9 cellular contexts compared by ENCODE assay signal in genomic region chrX:136148391-136148790, GRCh38. TPM values are rescaled to one million over a fixed set of nuclear protein-coding genes. Genes with fewer than 3 reads are reported as not detected.
DNase-seq lines count a peak whose midpoint lies in the region; ATAC-seq, FAIRE-seq and TF ChIP-seq lines count a peak whose summit lies in the region.
"Had no signal": no experiment of that assay in that cellular context is flagged by ENCODE, and none has a peak within 500 bp of the region (broad histone marks: within the 10 kb centered on the region; RNA-seq: fewer than 3 reads in every experiment).

No MANE protein-coding gene starts in this region.

- peak overlapping the region; percentile 66 for H3K4me3 ChIP-seq in AG04450 (ENCODE audit: low read depth, low read length)
- peak overlapping the region; percentile 79 for H3K4me3 ChIP-seq in HUES48 (ENCODE audit: low read depth, low read length)
- peak overlapping the region; percentile 23 to 78 (median 52); a peak in 6 of 8 replicates for H3K4me3 ChIP-seq in H1 (ENCODE audit: extremely low read depth in 1 of 4, insufficient read depth in 2 of 4, low read depth in 3 of 4, low read length in 4 of 4)

- H3K27ac ChIP-seq in AG04450 (ENCODE audit: low read depth, low read length) (no peak overlapping the region), HUES48 (ENCODE audit: low read depth, low read length) (no peak overlapping the region), H1 (ENCODE audit: low read depth, low read length) (no peak overlapping the region)

- no peak overlapping the region for H4K91ac ChIP-seq in H1 (replicated peaks; ENCODE audit: insufficient read length, low read length)

- POLR2A ChIA-PET in AG04450 (lab: Yijun Ruan, JAX) = no interaction called here
- POLR2A ChIA-PET in H1 (lab: Charles Lee; ENCODE audit: partially characterized antibody) = no interaction called here

- H3K9ac ChIP-seq in HUES48 (ENCODE audit: low read depth, low read length) = peak overlapping the region; percentile 31; the same call in 1 of the 2 replicates
- H3K9ac ChIP-seq in H1 (replicated peaks in 1 of 4; ENCODE audit: extremely low read depth in 1 of 4, low read depth in 3 of 4, low read length in 3 of 4) = no peak overlapping the region; a peak in 1 of 7 replicates

- no peak for DNase-seq in AG04450 (ENCODE audit: low read depth, low spot score)
- DNase-seq in H1 (ENCODE audit: low read depth in 1 of 2, low spot score in 2 of 2) = no peak
- no peak for DNase-seq in midbrain (lab: John Stamatoyannopoulos, UW)
- DNase-seq in NCI-H446 treated with DMSO at 0.1 percent for 48 hours (lab: John Stamatoyannopoulos, UW) = no peak
- DNase-seq: MV-4-11 had no signal

- H3K27me3 ChIP-seq in AG04450 (ENCODE audit: control insufficient read depth, insufficient read depth, low read length) (no peaks in the 10 kb centered on the region), HUES48 (ENCODE audit: control insufficient read depth, insufficient read depth, low read length) (peaks cover 36% of the 10 kb centered on the region), H1 (replicated peaks in 1 of 4; ENCODE audit: control insufficient read depth in 3 of 4, extremely low read depth in 1 of 4, insufficient read depth in 3 of 4, low read length in 3 of 4) (peaks cover 0 to 19% (median 11%) of the 10 kb centered on the region in 4 experiments; a peak in 6 of 7 replicates)

- TF ChIP-seq EP300 in H1 (IDR thresholded peaks at IDR 0.05; ENCODE audit: borderline replicate concordance in 1 of 2, low read depth in 2 of 2, low read length in 2 of 2) = no peak

- H4K5ac ChIP-seq in H1 (ENCODE audit: insufficient read length, low read depth, low read length) = no peak overlapping the region

- H3K4me1 ChIP-seq in HUES48 (ENCODE audit: control insufficient read depth, insufficient read depth, low read length) (peaks cover 20% of the 10 kb centered on the region), H1 (replicated peaks in 1 of 4; ENCODE audit: control insufficient read depth in 3 of 4, insufficient read depth in 4 of 4, low read length in 3 of 4) (peaks cover 0 to 2% (median 0%) of the 10 kb centered on the region in 4 experiments; a peak in 1 of 7 replicates)

- H3K27ac Mint-ChIP-seq in nephron = peak overlapping the region; percentile 24 to 88 (median 83)

- H2AFZ ChIP-seq in H1 (ENCODE audit: low read length) = no peak overlapping the region

- H2AK5ac ChIP-seq in H1 (ENCODE audit: low read depth, low read length) = no peak overlapping the region

- H3K79me1 ChIP-seq in H1 (ENCODE audit: low read depth, low read length) = no peaks in the 10 kb centered on the region

- peaks cover 0 to 36% of the 10 kb centered on the region in 2 experiments; a peak in 2 of 4 replicates for H3K79me2 ChIP-seq in H1 (ENCODE audit: control insufficient read depth in 1 of 2, insufficient read depth in 2 of 2, low read length in 2 of 2)

- H3K9me3 ChIP-seq in AG04450 (ENCODE audit: control insufficient read depth, insufficient read depth, low read length) = no peaks in the 10 kb centered on the region
- H3K9me3 ChIP-seq in HUES48 (ENCODE audit: control insufficient read depth, insufficient read depth, low read length) = no peaks in the 10 kb centered on the region
- H3K9me3 ChIP-seq in H1 (ENCODE audit: insufficient read depth in 2 of 2, low read depth in 1 of 2, low read length in 1 of 2) = no peaks in the 10 kb centered on the region

- H4K20me1 ChIP-seq in H1 (replicated peaks in 1 of 2; ENCODE audit: control insufficient read depth in 1 of 2, insufficient read depth in 2 of 2, low read length in 2 of 2) = no peaks in the 10 kb centered on the region

- no peak overlapping the region for H3K56ac ChIP-seq in H1 (replicated peaks; ENCODE audit: insufficient read length, low read depth, low read length)

- H3K4me2 ChIP-seq in H1 (ENCODE audit: insufficient read depth in 1 of 2, low read depth in 2 of 2, low read length in 2 of 2) = peak overlapping the region; percentile 62 to 67

- no peak overlapping the region for H2BK120ac ChIP-seq in H1 (replicated peaks; ENCODE audit: low read depth, low read length)

- H3K23me2 ChIP-seq in H1 (ENCODE audit: low read depth, low read length) = no peaks in the 10 kb centered on the region; the same call in 1 of the 2 replicates

- H3K36me3 ChIP-seq in HUES48 (ENCODE audit: control insufficient read depth, insufficient read depth, low read length) (no peaks in the 10 kb centered on the region), H1 (ENCODE audit: control insufficient read depth in 2 of 4, insufficient read depth in 4 of 4, low read length in 3 of 4) (no peaks in the 10 kb centered on the region)

- no peak overlapping the region for H2BK5ac ChIP-seq in H1 (ENCODE audit: low read depth, low read length)

- WGBS in H1 (ENCODE audit: extremely low coverage in 1 of 2, insufficient coverage in 1 of 2, insufficient read length in 1 of 2, insufficient replicate concordance in 2 of 2, low coverage in 1 of 2, low lambda C conversion rate in 2 of 2, missing lambda C conversion rate in 1 of 2), 2 experiments = 14% methylated on average over 6 of the region's 17 CpGs; no CpG with 5 or more reads in 1 of the 2 experiments

- H3K4ac ChIP-seq in H1 (replicated peaks; ENCODE audit: insufficient read length, low read depth, low read length) = no peak overlapping the region

- peaks cover 15% of the 10 kb centered on the region for H3K4me1 Mint-ChIP-seq in nephron

- CTCF ChIA-PET in AG04450 (lab: Charles Lee) (interaction anchor here (1.0 kb wide), 1 partner anchor 120 kb away, joined by 4 read pairs; no protein-coding TSS in a partner anchor), H1 (lab: Charles Lee; ENCODE audit: partially characterized antibody) (no interaction called here)

- H2BK12ac ChIP-seq in H1 (ENCODE audit: low read depth, low read length) = no peak overlapping the region

- TF ChIP-seq POLR2A in H1 (IDR thresholded peaks at IDR 0.05; ENCODE audit: control extremely low read depth in 1 of 2, low read depth in 2 of 2, low read length in 2 of 2) = no peak

- H3K4me3 Mint-ChIP-seq in nephron = peak overlapping the region; percentile 83 to 92 (median 91)

- H2BK15ac ChIP-seq in H1 (ENCODE audit: low read length) = no peak overlapping the region

- H2BK20ac ChIP-seq in H1 (ENCODE audit: low read length) = no peak overlapping the region

- H3K18ac ChIP-seq in H1 (ENCODE audit: extremely low read depth, low read length) = no peak overlapping the region

- no peak overlapping the region for H3K14ac ChIP-seq in H1 (ENCODE audit: insufficient read length)

- peaks cover 23% of the 10 kb centered on the region for H3K9me3 Mint-ChIP-seq in nephron

- no peak for TF ChIP-seq CTCF in AG04450 (IDR thresholded peaks at IDR 0.05; ENCODE audit: low read depth, low read length)
- TF ChIP-seq CTCF in H1 (IDR thresholded peaks at IDR 0.05; ENCODE audit: control extremely low read depth in 1 of 3, insufficient read depth in 1 of 3, low read depth in 1 of 3, low read length in 3 of 3) = no peak
- no peak for TF ChIP-seq CTCF in nephron (IDR thresholded peaks at IDR 0.05; ENCODE audit: unreplicated experiment in 3 of 3)

- TF ChIP-seq RAD21 in H1 (IDR thresholded peaks at IDR 0.05 in 1 of 2, conservative IDR thresholded peaks at IDR 0.05 in 1 of 2; ENCODE audit: low read depth in 2 of 2, low read length in 2 of 2) = no peak

- peaks cover 9% of the 10 kb centered on the region for H3K27me3 Mint-ChIP-seq in nephron (ENCODE audit: low read depth)

- no peak overlapping the region for H4K8ac ChIP-seq in H1 (ENCODE audit: extremely low read depth, insufficient read depth, low read length)

- ATAC-seq in HG03442 (IDR thresholded peaks at IDR 0.05; ENCODE audit: unreplicated experiment) = no peak
- no peak for ATAC-seq in HG02884 (IDR thresholded peaks at IDR 0.05; ENCODE audit: unreplicated experiment)

- no peak overlapping the region for H3K23ac ChIP-seq in H1 (ENCODE audit: insufficient read length)

- peak; percentile 13 for FAIRE-seq in H1 (lab: Jason Lieb, UNC)

- no peaks in the 10 kb centered on the region for H3K36me3 Mint-ChIP-seq in nephron (ENCODE audit: low read depth)

TF ChIP-seq in H1, 55 proteins besides CTCF, POLR2A, EP300 and RAD21 (continues in another document):
- TF ChIP-seq GABPA (IDR thresholded peaks at IDR 0.05; ENCODE audit: borderline replicate concordance, insufficient read depth, low read length) (no peak), JUND (IDR thresholded peaks at IDR 0.05; ENCODE audit: low read length) (no peak), KDM1A (IDR thresholded peaks at IDR 0.05; ENCODE audit: borderline replicate concordance, low read length) (no peak), POLR2AphosphoS5 (IDR thresholded peaks at IDR 0.05; ENCODE audit: low read depth, low read length) (no peak), BCL11A (IDR thresholded peaks at IDR 0.05; ENCODE audit: low read depth in 2 of 2, low read length in 2 of 2) (no peak), ATF2 (IDR thresholded peaks at IDR 0.05; ENCODE audit: low read length) (no peak), ZNF274 (IDR thresholded peaks at IDR 0.05; ENCODE audit: borderline replicate concordance, extremely low read depth, low read length) (no peak), ASH2L (IDR thresholded peaks at IDR 0.05; ENCODE audit: low read length) (no peak), JUN (IDR thresholded peaks at IDR 0.05; ENCODE audit: low read depth, low read length) (no peak), HDAC6 (IDR thresholded peaks at IDR 0.05; ENCODE audit: low read depth, low read length) (no peak), CHD1 (IDR thresholded peaks at IDR 0.05; ENCODE audit: low read depth, low read length) (no peak)

RNA-seq across cellular contexts. Expression of gene FHL1, which starts 1.1 kb away (rescaled TPM):
- polyA plus RNA-seq in AG04450 (2011; rRNA removed) (144 and 158 TPM in 2 replicates), H1 (2011; rRNA removed) (37.1 and 45.0 TPM in 2 replicates)
- polyA minus RNA-seq in AG04450 (2011; rRNA and poly(A)+ RNA removed) = 107 and 120 TPM in 2 replicates
- 56.5 and 57.1 TPM in 2 replicates for total RNA-seq in H1 (2021; fragmentation: NEBNext Ultra II Directional; extraction: Animal tissue kit (Norgen Biotek cat#: 25700))
- 49.7 TPM for polyA plus RNA-seq in H1 (2011; cell fraction: cytosol; rRNA removed)
- polyA plus RNA-seq in H1 (2011; cell fraction: nucleus; rRNA removed) = 47.7 TPM
- polyA plus RNA-seq in H1 (2012, experiment 1 of 2) = 38.0 to 52.7 TPM (median 49.9 TPM) in 4 replicates
- 24.8 TPM for polyA plus RNA-seq in H1 (2012, experiment 2 of 2)
- 32.7 TPM for polyA plus RNA-seq in H1 (2013, experiment 1 of 2)
- polyA plus RNA-seq in H1 (2013, experiment 2 of 2) = 33.7 TPM
- polyA minus RNA-seq in H1 (2011; rRNA and poly(A)+ RNA removed) = 115 and 129 TPM in 2 replicates
- 29.1 TPM for polyA minus RNA-seq in H1 (2011; cell fraction: cytosol; rRNA and poly(A)+ RNA removed)
- 29.4 TPM for polyA minus RNA-seq in H1 (2011; cell fraction: nucleus; rRNA and poly(A)+ RNA removed)
